Comparison of ENCODE assay signal across 23 cellular contexts in genomic region chr9:135590486-135591079, GRCh38. TPM values are rescaled to one million over a fixed set of nuclear protein-coding genes. Genes with fewer than 3 reads are reported as not detected.
"Had no signal": no experiment of that assay in that cellular context is flagged by ENCODE, and none has a peak within 500 bp of the region (broad histone marks: within the 10 kb centered on the region; RNA-seq: fewer than 3 reads in every experiment).

No MANE protein-coding gene starts in this region.

- H3K4me1 ChIP-seq: tibial nerve had no signal

- H3K27ac ChIP-seq: tibial nerve had no signal

- H3K27me3 ChIP-seq: tibial nerve had no signal

- H3K4me3 ChIP-seq: tibial nerve had no signal

- DNase-seq: activated CD4-positive, alpha-beta memory T cell treated with anti-CD3 and anti-CD28 coated beads, Interleukin-2, amount 10 ng/mL, durations not matched to agents 7 days and 5 days; activated CD4-positive, alpha-beta T cell treated with anti-CD3 and anti-CD28 coated beads, Interleukin-2, amount 10 ng/mL, durations not matched to agents 24 days and 14 days; activated CD4-positive, CD25-positive, alpha-beta regulatory T cell; activated gamma-delta T cell treated with Interleukin-2 at 50 U/mL for 16 hours; anterior cingulate cortex; caudate nucleus; dermis blood vessel endothelial cell; effector memory CD4-positive, alpha-beta T cell; foreskin melanocyte; hypothalamus; occipital lobe; retina; stimulated activated CD4-positive, alpha-beta T cell treated with anti-CD3 and anti-CD28 coated beads, Interleukin-12 subunit alpha, Interleukin-12 subunit beta, amount 100 ng/mL, for 4 hours; stimulated activated CD4-positive, alpha-beta T cell treated with anti-CD3 and anti-CD28 coated beads, Interleukin-4, amount 100 ng/mL, for 4 hours; T-helper 17 cell had no signal

- FAIRE-seq: urothelium cell line had no signal

- H3K36me3 ChIP-seq: tibial nerve had no signal

- ATAC-seq: esophagus mucosa, T-helper 17 cell had no signal

RNA-seq across cellular contexts. Expression of gene PAEP, which starts 29.0 kb away (rescaled TPM):
- total RNA-seq: activated CD4-positive, alpha-beta memory T cell treated with anti-CD3 and anti-CD28 coated beads, Interleukin-2, amount 10 ng/mL, durations not matched to agents 7 days and 5 days; activated CD4-positive, alpha-beta T cell treated with anti-CD3 and anti-CD28 coated beads, Interleukin-2, amount 10 ng/mL, durations not matched to agents 24 days and 14 days; activated T-helper 1 cell treated with anti-CD3 and anti-CD28 coated beads, Interleukin-12 subunit alpha, Interleukin-12 subunit beta, Interleukin-2, Interleukin-4 antibody, amounts not matched to agents 30 ng/mL and 10 ng/mL and 1 ng/mL, durations not matched to agents 14 hours and 24 hours and 36 hours; dermis blood vessel endothelial cell; esophagus mucosa; liver; myocyte; occipital lobe; progenitor cell of endocrine pancreas; T-helper 17 cell; tibial nerve had no signal
- polyA plus RNA-seq: liver, neural cell had no signal

RNA-seq across cellular contexts. Expression of gene OBP2A, which starts 44.7 kb away (rescaled TPM):
- total RNA-seq: activated CD4-positive, alpha-beta memory T cell treated with anti-CD3 and anti-CD28 coated beads, Interleukin-2, amount 10 ng/mL, durations not matched to agents 7 days and 5 days; activated CD4-positive, alpha-beta T cell treated with anti-CD3 and anti-CD28 coated beads, Interleukin-2, amount 10 ng/mL, durations not matched to agents 24 days and 14 days; activated T-helper 1 cell treated with anti-CD3 and anti-CD28 coated beads, Interleukin-12 subunit alpha, Interleukin-12 subunit beta, Interleukin-2, Interleukin-4 antibody, amounts not matched to agents 30 ng/mL and 10 ng/mL and 1 ng/mL, durations not matched to agents 14 hours and 24 hours and 36 hours; dermis blood vessel endothelial cell; esophagus mucosa; liver; myocyte; occipital lobe; progenitor cell of endocrine pancreas; T-helper 17 cell; tibial nerve had no signal
- polyA plus RNA-seq: liver, neural cell had no signal

RNA-seq across cellular contexts. Expression of gene GLT6D1, which starts 48.8 kb away (rescaled TPM):
- total RNA-seq: activated CD4-positive, alpha-beta memory T cell treated with anti-CD3 and anti-CD28 coated beads, Interleukin-2, amount 10 ng/mL, durations not matched to agents 7 days and 5 days; activated CD4-positive, alpha-beta T cell treated with anti-CD3 and anti-CD28 coated beads, Interleukin-2, amount 10 ng/mL, durations not matched to agents 24 days and 14 days; activated T-helper 1 cell treated with anti-CD3 and anti-CD28 coated beads, Interleukin-12 subunit alpha, Interleukin-12 subunit beta, Interleukin-2, Interleukin-4 antibody, amounts not matched to agents 30 ng/mL and 10 ng/mL and 1 ng/mL, durations not matched to agents 14 hours and 24 hours and 36 hours; dermis blood vessel endothelial cell; esophagus mucosa; liver; myocyte; occipital lobe; progenitor cell of endocrine pancreas; T-helper 17 cell; tibial nerve had no signal
- polyA plus RNA-seq: liver, neural cell had no signal
